1 cellular context compared by ENCODE assay signal in the genomic region with DNA sequence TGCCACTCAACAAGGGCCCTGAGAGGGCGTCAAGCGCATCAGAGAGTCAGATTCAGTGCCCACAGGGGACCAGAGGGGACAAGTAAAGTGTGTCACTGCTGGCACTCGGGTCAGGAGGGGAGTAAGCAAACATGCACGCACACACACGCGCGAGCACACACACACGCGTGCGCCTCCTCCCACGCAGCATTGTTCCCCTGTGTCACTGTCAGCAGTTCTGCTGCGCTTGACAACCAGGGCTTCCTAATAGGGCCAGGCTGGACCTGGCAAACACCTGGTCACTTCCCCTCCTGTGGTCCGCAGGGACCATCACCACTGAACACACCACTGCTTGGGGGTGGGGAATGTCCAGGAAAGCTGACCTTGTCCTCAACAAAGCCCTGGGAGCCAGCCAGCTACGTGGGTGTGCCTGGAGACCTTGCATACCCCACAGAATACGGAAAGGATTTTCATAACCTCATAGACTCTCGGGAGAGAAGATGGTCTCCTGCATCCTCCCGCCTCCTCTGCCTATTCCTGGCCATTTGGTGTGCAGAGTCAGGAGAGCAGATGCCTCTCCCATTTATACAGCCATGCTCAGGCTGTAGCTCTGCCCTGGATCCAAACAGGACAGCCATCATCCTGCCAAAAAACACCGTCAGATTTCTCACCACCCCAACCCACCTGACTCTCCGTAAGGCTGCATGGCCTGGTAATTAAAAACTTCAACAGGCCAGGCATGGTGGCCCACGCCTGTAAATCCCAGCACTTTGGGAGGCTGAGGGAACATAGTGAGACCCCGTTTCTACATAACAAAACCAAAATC.
TF ChIP-seq lines count a peak whose summit lies in the region.

No MANE protein-coding gene starts in this region.

TF ChIP-seq in GM23338, 12 proteins besides CTCF, POLR2A, EP300 and RAD21:
- TF ChIP-seq, protein P1, sequence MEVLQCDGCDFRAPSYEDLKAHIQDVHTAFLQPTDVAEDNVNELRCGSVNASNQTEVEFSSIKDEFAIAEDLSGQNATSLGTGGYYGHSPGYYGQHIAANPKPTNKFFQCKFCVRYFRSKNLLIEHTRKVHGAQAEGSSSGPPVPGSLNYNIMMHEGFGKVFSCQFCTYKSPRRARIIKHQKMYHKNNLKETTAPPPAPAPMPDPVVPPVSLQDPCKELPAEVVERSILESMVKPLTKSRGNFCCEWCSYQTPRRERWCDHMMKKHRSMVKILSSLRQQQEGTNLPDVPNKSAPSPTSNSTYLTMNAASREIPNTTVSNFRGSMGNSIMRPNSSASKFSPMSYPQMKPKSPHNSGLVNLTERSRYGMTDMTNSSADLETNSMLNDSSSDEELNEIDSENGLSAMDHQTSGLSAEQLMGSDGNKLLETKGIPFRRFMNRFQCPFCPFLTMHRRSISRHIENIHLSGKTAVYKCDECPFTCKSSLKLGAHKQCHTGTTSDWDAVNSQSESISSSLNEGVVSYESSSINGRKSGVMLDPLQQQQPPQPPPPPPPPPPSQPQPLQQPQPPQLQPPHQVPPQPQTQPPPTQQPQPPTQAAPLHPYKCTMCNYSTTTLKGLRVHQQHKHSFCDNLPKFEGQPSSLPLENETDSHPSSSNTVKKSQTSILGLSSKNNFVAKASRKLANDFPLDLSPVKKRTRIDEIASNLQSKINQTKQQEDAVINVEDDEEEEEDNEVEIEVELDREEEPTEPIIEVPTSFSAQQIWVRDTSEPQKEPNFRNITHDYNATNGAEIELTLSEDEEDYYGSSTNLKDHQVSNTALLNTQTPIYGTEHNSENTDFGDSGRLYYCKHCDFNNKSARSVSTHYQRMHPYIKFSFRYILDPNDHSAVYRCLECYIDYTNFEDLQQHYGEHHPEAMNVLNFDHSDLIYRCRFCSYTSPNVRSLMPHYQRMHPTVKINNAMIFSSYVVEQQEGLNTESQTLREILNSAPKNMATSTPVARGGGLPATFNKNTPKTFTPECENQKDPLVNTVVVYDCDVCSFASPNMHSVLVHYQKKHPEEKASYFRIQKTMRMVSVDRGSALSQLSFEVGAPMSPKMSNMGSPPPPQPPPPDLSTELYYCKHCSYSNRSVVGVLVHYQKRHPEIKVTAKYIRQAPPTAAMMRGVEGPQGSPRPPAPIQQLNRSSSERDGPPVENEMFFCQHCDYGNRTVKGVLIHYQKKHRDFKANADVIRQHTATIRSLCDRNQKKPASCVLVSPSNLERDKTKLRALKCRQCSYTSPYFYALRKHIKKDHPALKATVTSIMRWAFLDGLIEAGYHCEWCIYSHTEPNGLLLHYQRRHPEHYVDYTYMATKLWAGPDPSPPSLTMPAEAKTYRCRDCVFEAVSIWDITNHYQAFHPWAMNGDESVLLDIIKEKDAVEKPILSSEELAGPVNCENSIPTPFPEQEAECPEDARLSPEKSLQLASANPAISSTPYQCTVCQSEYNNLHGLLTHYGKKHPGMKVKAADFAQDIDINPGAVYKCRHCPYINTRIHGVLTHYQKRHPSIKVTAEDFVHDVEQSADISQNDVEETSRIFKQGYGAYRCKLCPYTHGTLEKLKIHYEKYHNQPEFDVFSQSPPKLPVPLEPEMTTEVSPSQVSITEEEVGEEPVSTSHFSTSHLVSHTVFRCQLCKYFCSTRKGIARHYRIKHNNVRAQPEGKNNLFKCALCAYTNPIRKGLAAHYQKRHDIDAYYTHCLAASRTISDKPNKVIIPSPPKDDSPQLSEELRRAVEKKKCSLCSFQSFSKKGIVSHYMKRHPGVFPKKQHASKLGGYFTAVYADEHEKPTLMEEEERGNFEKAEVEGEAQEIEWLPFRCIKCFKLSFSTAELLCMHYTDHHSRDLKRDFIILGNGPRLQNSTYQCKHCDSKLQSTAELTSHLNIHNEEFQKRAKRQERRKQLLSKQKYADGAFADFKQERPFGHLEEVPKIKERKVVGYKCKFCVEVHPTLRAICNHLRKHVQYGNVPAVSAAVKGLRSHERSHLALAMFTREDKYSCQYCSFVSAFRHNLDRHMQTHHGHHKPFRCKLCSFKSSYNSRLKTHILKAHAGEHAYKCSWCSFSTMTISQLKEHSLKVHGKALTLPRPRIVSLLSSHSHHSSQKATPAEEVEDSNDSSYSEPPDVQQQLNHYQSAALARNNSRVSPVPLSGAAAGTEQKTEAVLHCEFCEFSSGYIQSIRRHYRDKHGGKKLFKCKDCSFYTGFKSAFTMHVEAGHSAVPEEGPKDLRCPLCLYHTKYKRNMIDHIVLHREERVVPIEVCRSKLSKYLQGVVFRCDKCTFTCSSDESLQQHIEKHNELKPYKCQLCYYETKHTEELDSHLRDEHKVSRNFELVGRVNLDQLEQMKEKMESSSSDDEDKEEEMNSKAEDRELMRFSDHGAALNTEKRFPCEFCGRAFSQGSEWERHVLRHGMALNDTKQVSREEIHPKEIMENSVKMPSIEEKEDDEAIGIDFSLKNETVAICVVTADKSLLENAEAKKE (CRISPR knock-in tag; IDR thresholded peaks at IDR 0.05), result no peak
- TF ChIP-seq, protein P2, sequence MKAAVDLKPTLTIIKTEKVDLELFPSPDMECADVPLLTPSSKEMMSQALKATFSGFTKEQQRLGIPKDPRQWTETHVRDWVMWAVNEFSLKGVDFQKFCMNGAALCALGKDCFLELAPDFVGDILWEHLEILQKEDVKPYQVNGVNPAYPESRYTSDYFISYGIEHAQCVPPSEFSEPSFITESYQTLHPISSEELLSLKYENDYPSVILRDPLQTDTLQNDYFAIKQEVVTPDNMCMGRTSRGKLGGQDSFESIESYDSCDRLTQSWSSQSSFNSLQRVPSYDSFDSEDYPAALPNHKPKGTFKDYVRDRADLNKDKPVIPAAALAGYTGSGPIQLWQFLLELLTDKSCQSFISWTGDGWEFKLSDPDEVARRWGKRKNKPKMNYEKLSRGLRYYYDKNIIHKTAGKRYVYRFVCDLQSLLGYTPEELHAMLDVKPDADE (IDR thresholded peaks at IDR 0.05), result no peak
- TF ChIP-seq STAT1 (IDR thresholded peaks at IDR 0.05; ENCODE audit: unreplicated experiment), result no peak
- TF ChIP-seq ZNF331 (CRISPR knock-in tag; IDR thresholded peaks at IDR 0.05; ENCODE audit: low read depth), result no peak
- no peak for TF ChIP-seq ZNF114 (CRISPR knock-in tag; IDR thresholded peaks at IDR 0.05)
- TF ChIP-seq POLR2AphosphoS5 (IDR thresholded peaks at IDR 0.05; ENCODE audit: low read depth), result no peak
- no peak for TF ChIP-seq NANOG (IDR thresholded peaks at IDR 0.05; ENCODE audit: borderline replicate concordance)
- TF ChIP-seq EZH2phosphoT487 (IDR thresholded peaks at IDR 0.05; ENCODE audit: unreplicated experiment), result no peak
- TF ChIP-seq JUNB (IDR thresholded peaks at IDR 0.05; ENCODE audit: unreplicated experiment), result no peak
- no peak for TF ChIP-seq EZH2 (IDR thresholded peaks at IDR 0.05; ENCODE audit: low read depth, unreplicated experiment)
- TF ChIP-seq CREB1 (CRISPR knock-in tag; IDR thresholded peaks at IDR 0.05; ENCODE audit: low read depth), result no peak
- TF ChIP-seq, protein P3, sequence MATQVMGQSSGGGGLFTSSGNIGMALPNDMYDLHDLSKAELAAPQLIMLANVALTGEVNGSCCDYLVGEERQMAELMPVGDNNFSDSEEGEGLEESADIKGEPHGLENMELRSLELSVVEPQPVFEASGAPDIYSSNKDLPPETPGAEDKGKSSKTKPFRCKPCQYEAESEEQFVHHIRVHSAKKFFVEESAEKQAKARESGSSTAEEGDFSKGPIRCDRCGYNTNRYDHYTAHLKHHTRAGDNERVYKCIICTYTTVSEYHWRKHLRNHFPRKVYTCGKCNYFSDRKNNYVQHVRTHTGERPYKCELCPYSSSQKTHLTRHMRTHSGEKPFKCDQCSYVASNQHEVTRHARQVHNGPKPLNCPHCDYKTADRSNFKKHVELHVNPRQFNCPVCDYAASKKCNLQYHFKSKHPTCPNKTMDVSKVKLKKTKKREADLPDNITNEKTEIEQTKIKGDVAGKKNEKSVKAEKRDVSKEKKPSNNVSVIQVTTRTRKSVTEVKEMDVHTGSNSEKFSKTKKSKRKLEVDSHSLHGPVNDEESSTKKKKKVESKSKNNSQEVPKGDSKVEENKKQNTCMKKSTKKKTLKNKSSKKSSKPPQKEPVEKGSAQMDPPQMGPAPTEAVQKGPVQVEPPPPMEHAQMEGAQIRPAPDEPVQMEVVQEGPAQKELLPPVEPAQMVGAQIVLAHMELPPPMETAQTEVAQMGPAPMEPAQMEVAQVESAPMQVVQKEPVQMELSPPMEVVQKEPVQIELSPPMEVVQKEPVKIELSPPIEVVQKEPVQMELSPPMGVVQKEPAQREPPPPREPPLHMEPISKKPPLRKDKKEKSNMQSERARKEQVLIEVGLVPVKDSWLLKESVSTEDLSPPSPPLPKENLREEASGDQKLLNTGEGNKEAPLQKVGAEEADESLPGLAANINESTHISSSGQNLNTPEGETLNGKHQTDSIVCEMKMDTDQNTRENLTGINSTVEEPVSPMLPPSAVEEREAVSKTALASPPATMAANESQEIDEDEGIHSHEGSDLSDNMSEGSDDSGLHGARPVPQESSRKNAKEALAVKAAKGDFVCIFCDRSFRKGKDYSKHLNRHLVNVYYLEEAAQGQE (IDR thresholded peaks at IDR 0.05; ENCODE audit: unreplicated experiment), result no peak
TF ChIP-seq in GM23338: peak in this region for 0.
